8 cellular contexts compared by ENCODE assay signal in genomic region chr6:107460074-107460631, GRCh38. TPM values are rescaled to one million over a fixed set of nuclear protein-coding genes. Genes with fewer than 3 reads are reported as not detected.
A peak's percentile ranks its signal among the peaks of the same experiment; 100 is the strongest.
DNase-seq lines count a peak whose midpoint lies in the region; ATAC-seq, FAIRE-seq and TF ChIP-seq lines count a peak whose summit lies in the region.

No MANE protein-coding gene starts in this region.

- no peak for TF ChIP-seq RAD21 in HepG2 (CRISPR knock-in tag; IDR thresholded peaks at IDR 0.05)

- H3K27me3 ChIP-seq in BE2C = no peaks in the 10 kb centered on the region
- no peaks in the 10 kb centered on the region for H3K27me3 ChIP-seq in Karpas-422 (ENCODE audit: low read length)
- no peaks in the 10 kb centered on the region for H3K27me3 ChIP-seq in ascending aorta
- H3K27me3 ChIP-seq in HepG2 (ENCODE audit: control insufficient read depth in 1 of 2, insufficient read depth in 2 of 2, low read length in 2 of 2) = no peaks in the 10 kb centered on the region; a peak in 1 of 5 replicates
- no peaks in the 10 kb centered on the region for H3K27me3 ChIP-seq in thymus (ENCODE audit: control insufficient read depth, insufficient read depth)

- CTCF ChIA-PET in HepG2 (lab: Yijun Ruan, JAX; ENCODE audit: low intra/inter-chr PET ratio, low total read pairs) = no interaction called here

- TF ChIP-seq EP300 in HepG2 (IDR thresholded peaks at IDR 0.05; ENCODE audit: low read depth in 2 of 2, low read length in 2 of 2) (no peak), HepG2 (CRISPR knock-in tag; IDR thresholded peaks at IDR 0.05; ENCODE audit: borderline replicate concordance) (no peak)

- TF ChIP-seq CTCF in BE2C (IDR thresholded peaks at IDR 0.05; ENCODE audit: low read depth, low read length) = no peak
- TF ChIP-seq CTCF in ascending aorta (IDR thresholded peaks at IDR 0.05) = no peak
- TF ChIP-seq CTCF in HepG2 (CRISPR knock-in tag; IDR thresholded peaks at IDR 0.05) = no peak

- peak overlapping the region; percentile 31 for H3K27ac ChIP-seq in Karpas-422 (ENCODE audit: low read length)
- peak overlapping the region; percentile 80 to 91 for H3K27ac ChIP-seq in ascending aorta
- H3K27ac ChIP-seq in HepG2 (ENCODE audit: extremely low read length, insufficient read depth, low read length) = peak overlapping the region; percentile 93
- H3K27ac ChIP-seq in thymus (ENCODE audit: low read depth) = peak overlapping the region; percentile 90

- H3K4me3 ChIP-seq in BE2C (ENCODE audit: low read depth, low read length) = peak overlapping the region; percentile 93
- peak overlapping the region; percentile 96 for H3K4me3 ChIP-seq in Karpas-422 (ENCODE audit: low read length)
- peak overlapping the region; percentile 82 to 92 for H3K4me3 ChIP-seq in ascending aorta
- H3K4me3 ChIP-seq in HepG2 (replicated peaks in 1 of 3; ENCODE audit: insufficient read depth in 1 of 3, low read depth in 2 of 3, low read length in 3 of 3) = peak overlapping the region; percentile 71 to 98 (median 90)
- H3K4me3 ChIP-seq in thymus (ENCODE audit: low read length) = peak overlapping the region; percentile 72

- H3K9ac ChIP-seq in Karpas-422 (ENCODE audit: low read length) (peak overlapping the region; percentile 81), HepG2 (ENCODE audit: insufficient read depth, low read depth, low read length) (peak overlapping the region; percentile 91)

- H4K20me1 ChIP-seq in Karpas-422 (ENCODE audit: insufficient read depth, low read depth, low read length) = no peaks in the 10 kb centered on the region
- no peaks in the 10 kb centered on the region for H4K20me1 ChIP-seq in HepG2 (ENCODE audit: insufficient read depth, low read length)

- H2AFZ ChIP-seq in Karpas-422 (ENCODE audit: low read length) = peak overlapping the region; percentile 83
- no peak overlapping the region for H2AFZ ChIP-seq in HepG2 (ENCODE audit: low read length)

- intact Hi-C loops in ascending aorta (cut with DNase I) (loop anchor here (10.0 kb wide), 1 partner anchor 495 kb away; the partner anchor contains the start of gene SEC63), HepG2 (cut with micrococcal nuclease; ENCODE audit: unreplicated experiment) (no loop called here)

- no peak for FAIRE-seq in HepG2 (lab: Jason Lieb, UNC)

- no peak for TF ChIP-seq POLR2A in HepG2 (IDR thresholded peaks at IDR 0.05; ENCODE audit: insufficient read depth in 1 of 2, low read depth in 2 of 2, low read length in 2 of 2)

- no peaks in the 10 kb centered on the region for H3K9me2 ChIP-seq in Karpas-422 (replicated peaks; ENCODE audit: insufficient read depth, low read length)

- H3K9me3 ChIP-seq in BE2C (no peaks in the 10 kb centered on the region), Karpas-422 (ENCODE audit: low read length) (no peaks in the 10 kb centered on the region), ascending aorta (no peaks in the 10 kb centered on the region), HepG2 (ENCODE audit: low read length) (no peaks in the 10 kb centered on the region), thymus (ENCODE audit: control insufficient read depth) (no peaks in the 10 kb centered on the region)

- ATAC-seq in HepG2 (no peak), GM21576 (IDR thresholded peaks at IDR 0.05; ENCODE audit: unreplicated experiment) (no peak)

- in situ Hi-C loops in HepG2 (cut with HindIII; ENCODE audit: extremely low pct_ligation_motif_present, low pct_unique_long_range_greater_than_20kb) = no loop called here

- DNase-seq in BE2C (no peak), Karpas-422 (no peak), ascending aorta (ENCODE audit: low spot score in 2 of 2) (no peak), HepG2 (ENCODE audit: low spot score) (no peak), retina (no peak), NCI-H2081 treated with DMSO at 0.1 percent for 48 hours (lab: John Stamatoyannopoulos, UW) (no peak)

- H3K4me2 ChIP-seq in Karpas-422 (ENCODE audit: low read depth, low read length, poor library complexity, severe bottlenecking) = peak overlapping the region; percentile 96
- peak overlapping the region; percentile 94 for H3K4me2 ChIP-seq in HepG2 (ENCODE audit: low read depth, low read length)

- H3K4me1 ChIP-seq in BE2C = no peaks in the 10 kb centered on the region; the same call in 1 of the 2 replicates
- H3K4me1 ChIP-seq in Karpas-422 (ENCODE audit: low read length) = peaks cover 24% of the 10 kb centered on the region
- H3K4me1 ChIP-seq in ascending aorta = peaks cover 3 to 5% of the 10 kb centered on the region in 2 donors
- peaks cover 55% of the 10 kb centered on the region for H3K4me1 ChIP-seq in HepG2 (ENCODE audit: insufficient read depth, low read length)
- peaks cover 3% of the 10 kb centered on the region for H3K4me1 ChIP-seq in thymus (ENCODE audit: control insufficient read depth, insufficient read depth, low read length)

- WGBS in HepG2 (ENCODE audit: low lambda C conversion rate) = 74% methylated on average over 16 of the region's 22 CpGs
- WGBS in thymus = 36% methylated on average over 22 of the region's 22 CpGs

- POLR2A ChIA-PET in HepG2 (lab: Yijun Ruan, JAX) = interaction anchor here (1.0 to 2.9 kb wide), 20 partner anchors 8 to 206 kb away, joined by 3 to 50 read pairs (median 4); partner anchors contain the start of gene SOBP

- H3K36me3 ChIP-seq in BE2C (no peaks in the 10 kb centered on the region), Karpas-422 (ENCODE audit: insufficient read depth, low read length) (no peaks in the 10 kb centered on the region), ascending aorta (no peaks in the 10 kb centered on the region), HepG2 (replicated peaks in 1 of 2; ENCODE audit: control insufficient read depth in 1 of 2, insufficient read depth in 2 of 2, low read length in 2 of 2) (no peaks in the 10 kb centered on the region), thymus (ENCODE audit: control insufficient read depth, insufficient read depth) (no peaks in the 10 kb centered on the region)

- H3K79me2 ChIP-seq in Karpas-422 (ENCODE audit: low read length) = peaks cover 34% of the 10 kb centered on the region
- H3K79me2 ChIP-seq in HepG2 (ENCODE audit: insufficient read depth, low read length) = peaks cover 31% of the 10 kb centered on the region

- TSS peak; percentile 92 for BruUV-seq in HepG2 (replicated peaks; lab: Mats Ljungman, UMichigan)

RNA-seq across cellular contexts. Expression of gene PDSS2, which starts 0.8 kb away (rescaled TPM):
- 6.7 TPM for polyA plus RNA-seq in BE2C (2012; ENCODE audit: insufficient read depth, insufficient read length, low read depth)
- 7.4 and 16.3 TPM in 2 replicates for total RNA-seq in Karpas-422 (2014; rRNA removed; shearing (Covaris generic); ENCODE audit: low replicate concordance)
- total RNA-seq in ascending aorta (0.85 TPM), HepG2 (2016; rRNA removed; fragmentation: Illumina TruSeq; extraction: Trizol) (17.0 and 23.7 TPM in 2 replicates)
- 2.9 and 3.2 TPM in 2 replicates for total RNA-seq in HepG2 (2016; cell fraction: cytosol; rRNA removed; fragmentation: Illumina TruSeq; extraction: Trizol; ENCODE audit: low read depth)
- 18.3 and 23.8 TPM in 2 replicates for total RNA-seq in HepG2 (2016; cell fraction: insoluble cytoplasmic fraction; rRNA removed; fragmentation: Illumina TruSeq; extraction: Trizol)
- 9.3 and 9.5 TPM in 2 replicates for total RNA-seq in HepG2 (2016; cell fraction: membrane; rRNA removed; fragmentation: Illumina TruSeq; extraction: Trizol)
- 14.1 and 15.4 TPM in 2 replicates for total RNA-seq in HepG2 (2016; cell fraction: nucleus; rRNA removed; fragmentation: Illumina TruSeq; extraction: Trizol)
- polyA plus RNA-seq in HepG2 (2011; rRNA removed) (12.5 and 16.2 TPM in 2 replicates), thymus (9.8 TPM)
- 9.6 and 11.7 TPM in 2 replicates for polyA plus RNA-seq in HepG2 (2011; cell fraction: cytosol; rRNA removed)
- 7.2 and 7.4 TPM in 2 replicates for polyA plus RNA-seq in HepG2 (2011; cell fraction: nucleus; rRNA removed)
- 9.1 and 10.3 TPM in 2 replicates for polyA plus RNA-seq in HepG2 (2012)
- polyA plus RNA-seq in HepG2 (2016; cell fraction: cytosol; fragmentation: Illumina TruSeq; extraction: Trizol; ENCODE audit: low read depth) = 2.9 TPM in 2 replicates
- 23.7 and 26.1 TPM in 2 replicates for polyA plus RNA-seq in HepG2 (2016; cell fraction: insoluble cytoplasmic fraction; fragmentation: Illumina TruSeq; extraction: Trizol; ENCODE audit: low read depth)
- 5.0 and 6.5 TPM in 2 replicates for polyA plus RNA-seq in HepG2 (2016; cell fraction: membrane; fragmentation: Illumina TruSeq; extraction: Trizol; ENCODE audit: low read depth)
- 9.4 and 12.7 TPM in 2 replicates for polyA plus RNA-seq in HepG2 (2016; cell fraction: nucleus; fragmentation: Illumina TruSeq; extraction: Trizol; ENCODE audit: insufficient read depth, low read depth)
- polyA minus RNA-seq in HepG2 (2011; rRNA and poly(A)+ RNA removed; ENCODE audit: low replicate concordance) = 31.3 and 38.1 TPM in 2 replicates
- polyA minus RNA-seq in HepG2 (2011; cell fraction: cytosol; rRNA and poly(A)+ RNA removed) = 11.1 and 12.6 TPM in 2 replicates
- polyA minus RNA-seq in HepG2 (2011; cell fraction: nucleus; rRNA and poly(A)+ RNA removed) = 31.7 and 32.4 TPM in 2 replicates

RNA-seq across cellular contexts. Expression of gene SOBP, which starts 29.8 kb away (rescaled TPM):
- 28.5 TPM for polyA plus RNA-seq in BE2C (2012; ENCODE audit: insufficient read depth, insufficient read length, low read depth)
- 16.1 and 17.8 TPM in 2 replicates for total RNA-seq in Karpas-422 (2014; rRNA removed; shearing (Covaris generic); ENCODE audit: low replicate concordance)
- total RNA-seq in ascending aorta (5.4 TPM), HepG2 (2016; rRNA removed; fragmentation: Illumina TruSeq; extraction: Trizol) (5.0 and 6.9 TPM in 2 replicates)
- total RNA-seq in HepG2 (2016; cell fraction: cytosol; rRNA removed; fragmentation: Illumina TruSeq; extraction: Trizol; ENCODE audit: low read depth) = 16.8 and 17.1 TPM in 2 replicates
- total RNA-seq in HepG2 (2016; cell fraction: insoluble cytoplasmic fraction; rRNA removed; fragmentation: Illumina TruSeq; extraction: Trizol) = 4.6 and 7.3 TPM in 2 replicates
- 9.6 and 9.9 TPM in 2 replicates for total RNA-seq in HepG2 (2016; cell fraction: membrane; rRNA removed; fragmentation: Illumina TruSeq; extraction: Trizol)
- 20.2 and 20.8 TPM in 2 replicates for total RNA-seq in HepG2 (2016; cell fraction: nucleus; rRNA removed; fragmentation: Illumina TruSeq; extraction: Trizol)
- polyA plus RNA-seq in HepG2 (2011; rRNA removed) (1.2 and 1.5 TPM in 2 replicates), thymus (4.2 TPM)
- 0.68 and 0.69 TPM in 2 replicates for polyA plus RNA-seq in HepG2 (2011; cell fraction: cytosol; rRNA removed)
- polyA plus RNA-seq in HepG2 (2011; cell fraction: nucleus; rRNA removed) = 2.6 and 4.7 TPM in 2 replicates
- polyA plus RNA-seq in HepG2 (2012) = 7.5 and 8.9 TPM in 2 replicates
- 3.7 and 4.0 TPM in 2 replicates for polyA plus RNA-seq in HepG2 (2016; cell fraction: cytosol; fragmentation: Illumina TruSeq; extraction: Trizol; ENCODE audit: low read depth)
- polyA plus RNA-seq in HepG2 (2016; cell fraction: insoluble cytoplasmic fraction; fragmentation: Illumina TruSeq; extraction: Trizol; ENCODE audit: low read depth) = 7.3 and 10.4 TPM in 2 replicates
- polyA plus RNA-seq in HepG2 (2016; cell fraction: membrane; fragmentation: Illumina TruSeq; extraction: Trizol; ENCODE audit: low read depth) = 7.3 and 8.1 TPM in 2 replicates
- 11.6 and 12.0 TPM in 2 replicates for polyA plus RNA-seq in HepG2 (2016; cell fraction: nucleus; fragmentation: Illumina TruSeq; extraction: Trizol; ENCODE audit: insufficient read depth, low read depth)
- polyA minus RNA-seq in HepG2 (2011; rRNA and poly(A)+ RNA removed; ENCODE audit: low replicate concordance) = 0.12 and 2.0 TPM in 2 replicates
- 2.5 and 3.5 TPM in 2 replicates for polyA minus RNA-seq in HepG2 (2011; cell fraction: cytosol; rRNA and poly(A)+ RNA removed)
- 17.2 and 22.7 TPM in 2 replicates for polyA minus RNA-seq in HepG2 (2011; cell fraction: nucleus; rRNA and poly(A)+ RNA removed)

Comparison
In these comparisons a context has a peak if more than half of its experiments do, and no peak if none do; other contexts are left out.
1. H3K27ac ChIP-seq: peak in every context shown above with its lines; median percentile 93 in HepG2; 90 in thymus; 86 in ascending aorta; 31 in Karpas-422.